ENCODE assay signal across 8 cellular contexts in the genomic region with DNA sequence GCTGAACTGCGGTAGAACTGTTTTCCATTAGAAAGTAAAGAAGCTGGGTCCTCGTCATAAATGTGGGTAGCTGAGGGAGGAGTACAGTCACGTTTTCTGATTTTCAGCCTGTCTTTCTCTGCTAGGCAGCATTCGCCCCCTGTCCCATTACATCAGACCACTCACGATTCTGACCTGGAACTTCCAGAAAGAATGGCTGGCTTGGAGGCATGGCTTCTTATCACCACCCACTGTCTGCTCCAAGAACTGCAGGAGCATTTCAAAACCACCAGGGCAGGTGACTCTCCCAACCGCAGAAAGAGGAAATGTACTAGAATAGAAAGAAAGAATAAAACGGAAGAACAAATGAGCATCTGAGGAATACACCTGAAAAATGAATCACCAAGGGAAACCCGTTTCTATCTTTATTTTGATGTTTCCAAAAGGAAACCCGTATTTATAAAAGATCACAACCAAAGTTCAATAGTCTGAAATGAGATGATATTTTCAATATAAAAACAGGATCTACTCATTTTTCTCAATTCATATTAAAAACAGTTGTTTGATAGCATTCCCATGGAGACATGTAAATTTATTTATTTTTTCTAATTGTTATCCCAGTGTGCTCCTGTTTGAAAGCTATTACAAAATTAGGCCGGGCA. TPM values are rescaled to one million over a fixed set of nuclear protein-coding genes. Genes with fewer than 3 reads are reported as not detected.
A peak's percentile ranks its signal among the peaks of the same experiment; 100 is the strongest.
DNase-seq lines count a peak whose midpoint lies in the region; ATAC-seq and TF ChIP-seq lines count a peak whose summit lies in the region.

No MANE protein-coding gene starts in this region.

- intact Hi-C loops in dorsolateral prefrontal cortex (cut with DNase I): loop anchor here (2.0 to 10.0 kb wide), 4 partner anchors 102 to 312 kb away; no protein-coding TSS in a partner anchor

- no peaks in the 10 kb centered on the region for H3K36me3 Mint-ChIP-seq in WTC11

- H3K27ac Mint-ChIP-seq in WTC11: peak overlapping the region; percentile 45; the same call in 1 of the 2 replicates
- peak overlapping the region in 1 of 2 donors; percentile 66 for H3K27ac Mint-ChIP-seq in stimulated activated naive CD8-positive, alpha-beta T cell treated with anti-CD3 and anti-CD28 coated beads, Interleukin-15, amount 100 ng/mL, for 72 hours

- POLR2A ChIA-PET in WTC11 (lab: Charles Lee): no interaction called here

- H3K27me3 Mint-ChIP-seq in WTC11 (ENCODE audit: low read depth): no peaks in the 10 kb centered on the region
- H3K27me3 Mint-ChIP-seq in stimulated activated naive CD8-positive, alpha-beta T cell treated with anti-CD3 and anti-CD28 coated beads, Interleukin-15, amount 100 ng/mL, for 72 hours: peaks cover 22% of the 10 kb centered on the region

- H3K4me3 Mint-ChIP-seq in WTC11: no peak overlapping the region
- peak overlapping the region; percentile 4 to 58 for H3K4me3 Mint-ChIP-seq in stimulated activated naive CD8-positive, alpha-beta T cell treated with anti-CD3 and anti-CD28 coated beads, Interleukin-15, amount 100 ng/mL, for 72 hours

- peaks cover 14% of the 10 kb centered on the region for H3K4me1 Mint-ChIP-seq in WTC11
- peaks cover 32% of the 10 kb centered on the region for H3K4me1 Mint-ChIP-seq in stimulated activated naive CD8-positive, alpha-beta T cell treated with anti-CD3 and anti-CD28 coated beads, Interleukin-15, amount 100 ng/mL, for 72 hours

- peaks cover 3% of the 10 kb centered on the region; the same call in 1 of the 2 replicates for H3K9me3 Mint-ChIP-seq in WTC11
- no peaks in the 10 kb centered on the region for H3K9me3 Mint-ChIP-seq in stimulated activated naive CD8-positive, alpha-beta T cell treated with anti-CD3 and anti-CD28 coated beads, Interleukin-15, amount 100 ng/mL, for 72 hours

- DNase-seq in NCI-H1105 treated with DMSO at 0.1 percent for 48 hours (lab: John Stamatoyannopoulos, UW): peak; percentile 9
- DNase-seq in NCI-H1105 (lab: John Stamatoyannopoulos, UW): no peak
- peak; percentile 23 for DNase-seq in NCI-H2196 (lab: John Stamatoyannopoulos, UW; ENCODE audit: unreplicated experiment)
- DNase-seq in WTC11 (ENCODE audit: low spot score): peak; percentile 68
- DNase-seq in dorsolateral prefrontal cortex: peak in 7 of 10 donors; percentile 26 to 61 (median 51)
- peak; percentile 86 to 91 for DNase-seq in lung microvascular endothelial cell (ENCODE audit: low read depth in 2 of 2)
- DNase-seq in stimulated activated naive CD8-positive, alpha-beta T cell treated with anti-CD3 and anti-CD28 coated beads, Interleukin-15, amount 100 ng/mL, for 72 hours: peak; percentile 18 to 53

- ATAC-seq in HG02759 (IDR thresholded peaks at IDR 0.05; ENCODE audit: unreplicated experiment) (peak; percentile 48), WTC11 (peak; percentile 97)
- ATAC-seq in stimulated activated naive CD8-positive, alpha-beta T cell treated with anti-CD3 and anti-CD28 coated beads, Interleukin-15, amount 100 ng/mL, for 72 hours: peak; percentile 84

- H3K4me3 ChIP-seq in dorsolateral prefrontal cortex: no peak overlapping the region

- H3K27me3 ChIP-seq in dorsolateral prefrontal cortex: no peaks in the 10 kb centered on the region

- CTCF ChIA-PET in WTC11 (lab: Charles Lee): interaction anchor here (0.6 to 2.1 kb wide), 2 partner anchors 88 to 308 kb away, joined by 3 to 11 read pairs; no protein-coding TSS in a partner anchor

- peak; percentile 63; the same call in 1 of the 2 replicates for TF ChIP-seq CTCF in WTC11 (IDR thresholded peaks at IDR 0.05)
- TF ChIP-seq CTCF in dorsolateral prefrontal cortex (IDR thresholded peaks at IDR 0.05 in 54 of 56, conservative IDR thresholded peaks at IDR 0.05 in 2 of 56; ENCODE audit: low read depth in 1 of 56, partially characterized antibody in 56 of 56): peak; percentile 55 to 91 (median 81)

- peak overlapping the region in 15 of 59 donors; percentile 1 to 72 (median 48) for H3K27ac ChIP-seq in dorsolateral prefrontal cortex

TF ChIP-seq in WTC11, 78 proteins besides CTCF, POLR2A, EP300 and RAD21:
- TF ChIP-seq ZNF416 (CRISPR knock-in tag; IDR thresholded peaks at IDR 0.05): peak; percentile 100
- TF ChIP-seq, protein P1, sequence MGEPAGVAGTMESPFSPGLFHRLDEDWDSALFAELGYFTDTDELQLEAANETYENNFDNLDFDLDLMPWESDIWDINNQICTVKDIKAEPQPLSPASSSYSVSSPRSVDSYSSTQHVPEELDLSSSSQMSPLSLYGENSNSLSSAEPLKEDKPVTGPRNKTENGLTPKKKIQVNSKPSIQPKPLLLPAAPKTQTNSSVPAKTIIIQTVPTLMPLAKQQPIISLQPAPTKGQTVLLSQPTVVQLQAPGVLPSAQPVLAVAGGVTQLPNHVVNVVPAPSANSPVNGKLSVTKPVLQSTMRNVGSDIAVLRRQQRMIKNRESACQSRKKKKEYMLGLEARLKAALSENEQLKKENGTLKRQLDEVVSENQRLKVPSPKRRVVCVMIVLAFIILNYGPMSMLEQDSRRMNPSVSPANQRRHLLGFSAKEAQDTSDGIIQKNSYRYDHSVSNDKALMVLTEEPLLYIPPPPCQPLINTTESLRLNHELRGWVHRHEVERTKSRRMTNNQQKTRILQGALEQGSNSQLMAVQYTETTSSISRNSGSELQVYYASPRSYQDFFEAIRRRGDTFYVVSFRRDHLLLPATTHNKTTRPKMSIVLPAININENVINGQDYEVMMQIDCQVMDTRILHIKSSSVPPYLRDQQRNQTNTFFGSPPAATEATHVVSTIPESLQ (CRISPR knock-in tag; IDR thresholded peaks at IDR 0.05): no peak

RNA-seq across cellular contexts. Expression of a gene that starts 22.1 kb away (rescaled TPM):
- total RNA-seq in WTC11 (2021): 90.8 to 95.0 TPM (median 92.2 TPM) in 3 replicates
- total RNA-seq in dorsolateral prefrontal cortex: 10 to 100 TPM; 39.7 to 71.0 (median 58.2) TPM
- total RNA-seq in lung microvascular endothelial cell: 63.7 and 95.7 TPM in 2 replicates
